34 cellular contexts compared by ENCODE assay signal in the genomic region with DNA sequence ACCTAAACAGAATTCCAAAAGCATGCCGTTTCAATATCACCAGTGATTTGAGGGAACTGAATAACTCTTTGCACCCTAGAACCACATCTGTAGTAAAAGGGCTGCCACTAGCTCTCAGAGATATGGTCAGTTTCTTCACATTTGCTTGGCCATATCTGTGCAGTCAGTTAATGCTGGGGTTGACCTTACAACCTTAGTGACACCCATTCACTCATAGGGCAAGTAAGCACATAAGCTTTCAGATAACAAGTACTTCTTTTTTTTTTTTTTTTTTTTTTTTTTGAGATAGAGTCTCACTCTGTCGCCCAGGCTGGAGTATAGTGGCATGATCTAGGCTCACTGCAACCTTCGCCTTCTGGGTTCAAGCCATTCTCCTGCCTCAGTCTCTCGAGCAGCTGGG.
"Had no signal": no experiment of that assay in that cellular context is flagged by ENCODE, and none has a peak within 500 bp of the region (broad histone marks: within the 10 kb centered on the region; RNA-seq: fewer than 3 reads in every experiment).

No MANE protein-coding gene starts in this region.

- H3K4me3 ChIP-seq: adrenal gland, body of pancreas, breast epithelium had no signal

- H3K4me1 ChIP-seq: adrenal gland, body of pancreas, breast epithelium had no signal

- DNase-seq: activated B cell treated with CpG ODN at 0.5 μM for 24 hours; activated CD4-positive, alpha-beta memory T cell treated with anti-CD3 and anti-CD28 coated beads for 36 hours; activated CD4-positive, alpha-beta T cell treated with anti-CD3 and anti-CD28 coated beads for 4 hours; activated CD4-positive, alpha-beta T cell treated with anti-CD3 and anti-CD28 coated beads, Interleukin-2, amount 10 ng/mL, durations not matched to agents 24 days and 14 days; activated CD4-positive, alpha-beta T cell treated with anti-CD3 and anti-CD28 coated beads, Interleukin-2, amount 50 U/mL, for 1 hour; activated CD4-positive, alpha-beta T cell treated with anti-CD3 and anti-CD28 coated beads, Interleukin-2, amount 50 U/mL, for 4 hours; activated CD4-positive, CD25-positive, alpha-beta regulatory T cell treated with anti-CD3 and anti-CD28 coated beads, Interleukin-2, amount 50 U/mL, for 72 hours; activated CD8-positive, alpha-beta memory T cell treated with anti-CD3 and anti-CD28 coated beads, Interleukin-2, amount 50 U/mL, for 4 hours; activated CD8-positive, alpha-beta T cell treated with anti-CD3 and anti-CD28 coated beads for 36 hours; activated effector memory CD4-positive, alpha-beta T cell treated with anti-CD3 and anti-CD28 coated beads, Interleukin-2, amount 50 U/mL, for 16 hours; activated gamma-delta T cell treated with Interleukin-2 at 50 U/mL for 16 hours; activated naive CD4-positive, alpha-beta T cell; activated naive CD4-positive, alpha-beta T cell treated with anti-CD3 and anti-CD28 coated beads for 36 hours; activated naive CD4-positive, alpha-beta T cell treated with anti-CD3 and anti-CD28 coated beads, Interleukin-2, amount 50 U/mL, for 16 hours; activated naive CD8-positive, alpha-beta T cell treated with anti-CD3 and anti-CD28 coated beads for 36 hours; activated T-cell treated with anti-CD3 and anti-CD28 coated beads for 4 hours; activated T-cell treated with anti-CD3 and anti-CD28 coated beads, Interleukin-2, amount 50 U/mL, for 1 hour; activated T-cell treated with anti-CD3 and anti-CD28 coated beads, Interleukin-2, amount 50 U/mL, for 4 hours; activated T-cell treated with anti-CD3 and anti-CD28 coated beads, Interleukin-2, amount 50 U/mL, for 72 hours; adrenal gland; amniotic stem cell; aorta; body of pancreas; brain microvascular endothelial cell; central memory CD4-positive, alpha-beta T cell; T-helper 1 cell; T-helper 2 cell; T-helper 9 cell had no signal

- FAIRE-seq: astrocyte, colon had no signal

- H3K27ac ChIP-seq: adrenal gland, body of pancreas, brain microvascular endothelial cell, breast epithelium, VCaP had no signal

- H3K36me3 ChIP-seq: adrenal gland, breast epithelium had no signal

- H3K27me3 ChIP-seq: adrenal gland, body of pancreas, brain microvascular endothelial cell, breast epithelium had no signal

- ATAC-seq: activated CD8-positive, alpha-beta T cell treated with anti-CD3 and anti-CD28 coated beads for 36 hours; activated naive CD4-positive, alpha-beta T cell treated with anti-CD3 and anti-CD28 coated beads, Interleukin-2, amount 50 U/mL, for 72 hours; activated T-cell treated with anti-CD3 and anti-CD28 coated beads, Interleukin-2, amount 50 U/mL, for 4 hours; activated T-cell treated with anti-CD3 and anti-CD28 coated beads, Interleukin-2, amount 50 U/mL, for 72 hours; activated T-helper 17 cell treated with anti-CD3 and anti-CD28 coated beads, Interleukin-2, amount 50 U/mL, for 72 hours; body of pancreas had no signal

- H3K9me3 ChIP-seq: adrenal gland, body of pancreas, breast epithelium had no signal
